ENCODE assay signal across 1 cellular context in genomic region chr17:61416540-61417363, GRCh38.
TF ChIP-seq lines count a peak whose summit lies in the region.

No MANE protein-coding gene starts in this region.

TF ChIP-seq in HepG2, 621 proteins besides CTCF, POLR2A, EP300 and RAD21 (continued from another document and continues in another):
- TF ChIP-seq CSRNP1 (CRISPR knock-in tag; IDR thresholded peaks at IDR 0.05): no peak
- TF ChIP-seq KAT8 (CRISPR knock-in tag; IDR thresholded peaks at IDR 0.05): peak; percentile 61; the same call in 1 of the 2 replicates
- TF ChIP-seq RAD51 (IDR thresholded peaks at IDR 0.05; ENCODE audit: borderline replicate concordance): no peak
- TF ChIP-seq ZNF660 (CRISPR knock-in tag; IDR thresholded peaks at IDR 0.05; ENCODE audit: borderline replicate concordance, low read depth): no peak
- TF ChIP-seq ZNF205 (CRISPR knock-in tag; IDR thresholded peaks at IDR 0.05): no peak; the same call in 1 of the 2 replicates
- TF ChIP-seq ZNF275 (CRISPR knock-in tag; IDR thresholded peaks at IDR 0.05; ENCODE audit: borderline replicate concordance): 0 out of 2 replicates have a peak, but pooled peaks have one; percentile 39
- TF ChIP-seq DR1 (CRISPR knock-in tag; IDR thresholded peaks at IDR 0.05): no peak; the same call in 1 of the 2 replicates
- no peak for TF ChIP-seq CCAR2 (optimal IDR thresholded peaks at IDR 0.05; ENCODE audit: low read depth, low read length)
- no peak for TF ChIP-seq POLR2AphosphoS2 (IDR thresholded peaks at IDR 0.05; ENCODE audit: low read depth, low read length)
- no peak for TF ChIP-seq NKX3-1 (CRISPR knock-in tag; IDR thresholded peaks at IDR 0.05)
- peak; percentile 61; the same call in 1 of the 2 replicates for TF ChIP-seq ZNF574 (CRISPR knock-in tag; IDR thresholded peaks at IDR 0.05)
- TF ChIP-seq ZNF136 (CRISPR knock-in tag; IDR thresholded peaks at IDR 0.05; ENCODE audit: low read depth): no peak
- TF ChIP-seq YEATS4 (CRISPR knock-in tag; IDR thresholded peaks at IDR 0.05; ENCODE audit: borderline replicate concordance): peak; percentile 60
- no peak for TF ChIP-seq NR2F2 (IDR thresholded peaks at IDR 0.05; ENCODE audit: borderline replicate concordance, low read depth)
- TF ChIP-seq ZNF777 (CRISPR knock-in tag; IDR thresholded peaks at IDR 0.05): peak; percentile 34
- TF ChIP-seq IRX3 (CRISPR knock-in tag; IDR thresholded peaks at IDR 0.05; ENCODE audit: borderline replicate concordance, low read depth): no peak
- no peak for TF ChIP-seq ZNF207 (IDR thresholded peaks at IDR 0.05; ENCODE audit: borderline replicate concordance)
- peak; percentile 87; the same call in 1 of the 2 replicates for TF ChIP-seq SMAD1 (CRISPR knock-in tag; IDR thresholded peaks at IDR 0.05; ENCODE audit: borderline replicate concordance, low read depth)
- no peak for TF ChIP-seq RFXANK (CRISPR knock-in tag; IDR thresholded peaks at IDR 0.05)
- no peak for TF ChIP-seq ZNF180 (CRISPR knock-in tag; IDR thresholded peaks at IDR 0.05; ENCODE audit: borderline replicate concordance, low read depth)
- no peak for TF ChIP-seq ZNF24 (IDR thresholded peaks at IDR 0.05)
- no peak for TF ChIP-seq RNF219 (CRISPR knock-in tag; IDR thresholded peaks at IDR 0.05)
- TF ChIP-seq ZNF572 (CRISPR knock-in tag; IDR thresholded peaks at IDR 0.05): no peak; the same call in 1 of the 2 replicates
- no peak for TF ChIP-seq ZBTB1 (CRISPR knock-in tag; IDR thresholded peaks at IDR 0.05; ENCODE audit: borderline replicate concordance)
- TF ChIP-seq RNF2 (conservative IDR thresholded peaks at IDR 0.05; ENCODE audit: low read depth): no peak
- TF ChIP-seq SIX1 (CRISPR knock-in tag; IDR thresholded peaks at IDR 0.05; ENCODE audit: borderline replicate concordance): no peak
- TF ChIP-seq PLRG1 (conservative IDR thresholded peaks at IDR 0.05): no peak
- no peak; the same call in 1 of the 2 replicates for TF ChIP-seq ZNF605 (CRISPR knock-in tag; IDR thresholded peaks at IDR 0.05)
- TF ChIP-seq FIP1L1 (IDR thresholded peaks at IDR 0.05; ENCODE audit: borderline replicate concordance, insufficient read depth, low read depth, low read length): no peak
- no peak for TF ChIP-seq ZNF354B (CRISPR knock-in tag; IDR thresholded peaks at IDR 0.05)
- peak; percentile 52; the same call in 1 of the 2 replicates for TF ChIP-seq ZNF552 (CRISPR knock-in tag; IDR thresholded peaks at IDR 0.05; ENCODE audit: borderline replicate concordance)
- no peak for TF ChIP-seq DBP (CRISPR knock-in tag; IDR thresholded peaks at IDR 0.05; ENCODE audit: not compliant biosample characterization)
- TF ChIP-seq ZNF713 (CRISPR knock-in tag; IDR thresholded peaks at IDR 0.05): no peak
- no peak for TF ChIP-seq ZSCAN20 (CRISPR knock-in tag; IDR thresholded peaks at IDR 0.05; ENCODE audit: borderline replicate concordance)
- no peak for TF ChIP-seq ZNF891 (CRISPR knock-in tag; IDR thresholded peaks at IDR 0.05)
- TF ChIP-seq ZNF18 (CRISPR knock-in tag; IDR thresholded peaks at IDR 0.05; ENCODE audit: insufficient replicate concordance): no peak
- peak; percentile 13 for TF ChIP-seq ZEB1 (IDR thresholded peaks at IDR 0.05; ENCODE audit: insufficient replicate concordance, low read depth)
- TF ChIP-seq ZNF562 (CRISPR knock-in tag; IDR thresholded peaks at IDR 0.05; ENCODE audit: borderline replicate concordance): no peak
- peak; percentile 72 for TF ChIP-seq ZBTB7B (CRISPR knock-in tag; IDR thresholded peaks at IDR 0.05)
- no peak for TF ChIP-seq GABPA (IDR thresholded peaks at IDR 0.05; ENCODE audit: low read depth, low read length)
- TF ChIP-seq GABPA (CRISPR knock-in tag; IDR thresholded peaks at IDR 0.05; ENCODE audit: low read depth): no peak
- TF ChIP-seq UBTF (CRISPR knock-in tag; IDR thresholded peaks at IDR 0.05): peak; percentile 86
- no peak for TF ChIP-seq FOXJ3 (CRISPR knock-in tag; IDR thresholded peaks at IDR 0.05; ENCODE audit: borderline replicate concordance)
- TF ChIP-seq ZNF317 (CRISPR knock-in tag; IDR thresholded peaks at IDR 0.05): no peak
- TF ChIP-seq HMGA1 (CRISPR knock-in tag; conservative IDR thresholded peaks at IDR 0.05): no peak
- no peak for TF ChIP-seq ZFP36 (IDR thresholded peaks at IDR 0.05; ENCODE audit: borderline replicate concordance, low read depth, low read length, partially characterized antibody)
- 0 out of 2 replicates have a peak, but pooled peaks have one; percentile 29 for TF ChIP-seq MEF2D (CRISPR knock-in tag; IDR thresholded peaks at IDR 0.05)
- peak; percentile 31; the same call in 1 of the 2 replicates for TF ChIP-seq HDAC2 (CRISPR knock-in tag; IDR thresholded peaks at IDR 0.05)
- TF ChIP-seq KLF16 (CRISPR knock-in tag; IDR thresholded peaks at IDR 0.05): peak in 1 of 2 experiments; percentile 74; a peak in 1 of 4 replicates
- no peak for TF ChIP-seq ZNF460 (CRISPR knock-in tag; IDR thresholded peaks at IDR 0.05; ENCODE audit: borderline replicate concordance)
- no peak for TF ChIP-seq SRSF1 (optimal IDR thresholded peaks at IDR 0.05; ENCODE audit: low read depth, low read length)
- TF ChIP-seq KDM4B (CRISPR knock-in tag; IDR thresholded peaks at IDR 0.05): 0 out of 2 replicates have a peak, but pooled peaks have one; percentile 66
- no peak for TF ChIP-seq ZNF33A (CRISPR knock-in tag; IDR thresholded peaks at IDR 0.05; ENCODE audit: borderline replicate concordance)
- no peak; the same call in 1 of the 2 replicates for TF ChIP-seq TRAFD1 (CRISPR knock-in tag; IDR thresholded peaks at IDR 0.05; ENCODE audit: borderline replicate concordance)
